22 cellular contexts compared by ENCODE assay signal in the genomic region with DNA sequence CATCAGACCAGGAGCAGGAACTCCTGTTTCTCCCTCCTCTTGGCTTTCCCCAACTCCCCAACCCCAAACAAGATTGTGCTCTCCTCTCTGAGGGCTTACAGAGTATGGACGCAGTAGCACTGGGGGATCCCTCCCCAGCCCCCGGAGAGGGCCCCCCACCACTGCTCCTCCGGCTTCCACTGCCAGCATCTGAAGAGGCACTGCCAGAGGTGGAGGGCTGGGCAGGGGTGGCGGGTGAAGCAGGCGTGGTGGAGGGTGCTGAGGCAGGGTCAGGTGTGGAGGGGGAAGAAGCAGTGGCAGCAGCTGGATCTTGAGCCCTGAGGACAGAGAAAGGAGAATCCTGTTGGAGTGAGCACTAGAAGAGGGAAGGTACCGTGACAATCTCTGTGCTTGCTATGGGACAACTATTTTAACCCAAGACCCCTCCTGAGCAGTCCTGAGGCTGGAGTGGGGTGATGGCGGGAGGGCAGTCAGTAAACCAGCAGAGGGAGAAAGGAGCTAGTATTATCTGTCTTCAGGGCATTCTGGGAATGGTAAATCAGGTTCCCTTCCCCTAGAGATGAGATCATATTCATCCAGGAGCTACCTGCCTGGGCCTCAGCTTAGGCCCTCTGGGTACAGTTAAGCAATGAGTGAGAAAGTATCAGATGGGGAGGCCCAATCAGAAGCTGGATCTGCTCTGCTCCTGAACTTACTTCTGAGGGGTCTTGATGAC. TPM values are rescaled to one million over a fixed set of nuclear protein-coding genes. Genes with fewer than 3 reads are reported as not detected.
DNase-seq lines count a peak whose midpoint lies in the region; FAIRE-seq and TF ChIP-seq lines count a peak whose summit lies in the region.
"Had no signal": no experiment of that assay in that cellular context is flagged by ENCODE, and none has a peak within 500 bp of the region (broad histone marks: within the 10 kb centered on the region; RNA-seq: fewer than 3 reads in every experiment).

No MANE protein-coding gene starts in this region.

- no peak overlapping the region for H3K4me3 ChIP-seq in cardiac muscle cell
- no peak overlapping the region for H3K4me3 ChIP-seq in mesendoderm (ENCODE audit: low read length)
- H3K4me3 ChIP-seq: ascending aorta, GM12878, uterus had no signal

- H3K27me3 Mint-ChIP-seq in activated T-helper 1 cell treated with anti-CD3 and anti-CD28 coated beads, Interleukin-12 subunit alpha, Interleukin-12 subunit beta, Interleukin-2, Interleukin-4 antibody, amounts not matched to agents 30 ng/mL and 10 ng/mL and 1 ng/mL, durations not matched to agents 14 hours and 24 hours and 36 hours (ENCODE audit: insufficient read depth): no peaks in the 10 kb centered on the region
- no peaks in the 10 kb centered on the region for H3K27me3 Mint-ChIP-seq in activated CD4-positive, alpha-beta memory T cell treated with anti-CD3 and anti-CD28 coated beads for 36 hours
- H3K27me3 Mint-ChIP-seq: activated CD4-positive, alpha-beta T cell treated with anti-CD3 and anti-CD28 coated beads, Interleukin-2, amount 10 ng/mL, durations not matched to agents 24 days and 14 days had no signal

- TF ChIP-seq CTCF in cardiac muscle cell (IDR thresholded peaks at IDR 0.05; ENCODE audit: low read depth, low read length) (no peak), D721Med (IDR thresholded peaks at IDR 0.05; ENCODE audit: insufficient read depth, missing control alignments) (no peak)

- H3K23ac ChIP-seq in mesendoderm (ENCODE audit: low read length): no peak overlapping the region

- no peak overlapping the region for H2BK15ac ChIP-seq in mesendoderm (replicated peaks; ENCODE audit: low read depth)

- no peak overlapping the region for H3K18ac ChIP-seq in mesendoderm (ENCODE audit: low read length)

- no peak overlapping the region for H2BK5ac ChIP-seq in mesendoderm (ENCODE audit: low read length)

- H3K36me3 Mint-ChIP-seq in activated T-helper 1 cell treated with anti-CD3 and anti-CD28 coated beads, Interleukin-12 subunit alpha, Interleukin-12 subunit beta, Interleukin-2, Interleukin-4 antibody, amounts not matched to agents 30 ng/mL and 10 ng/mL and 1 ng/mL, durations not matched to agents 14 hours and 24 hours and 36 hours (ENCODE audit: low read depth): peaks cover 29% of the 10 kb centered on the region
- H3K36me3 Mint-ChIP-seq in activated CD4-positive, alpha-beta memory T cell treated with anti-CD3 and anti-CD28 coated beads for 36 hours: peaks cover 12% of the 10 kb centered on the region

- H3K9me3 ChIP-seq in cardiac muscle cell (ENCODE audit: low read depth): no peaks in the 10 kb centered on the region
- H3K9me3 ChIP-seq: ascending aorta, uterus had no signal

- H3K27ac Mint-ChIP-seq in activated T-helper 1 cell treated with anti-CD3 and anti-CD28 coated beads, Interleukin-12 subunit alpha, Interleukin-12 subunit beta, Interleukin-2, Interleukin-4 antibody, amounts not matched to agents 30 ng/mL and 10 ng/mL and 1 ng/mL, durations not matched to agents 14 hours and 24 hours and 36 hours: no peak overlapping the region
- no peak overlapping the region for H3K27ac Mint-ChIP-seq in activated CD4-positive, alpha-beta memory T cell treated with anti-CD3 and anti-CD28 coated beads for 36 hours
- H3K27ac Mint-ChIP-seq: activated CD4-positive, alpha-beta T cell treated with anti-CD3 and anti-CD28 coated beads, Interleukin-2, amount 10 ng/mL, durations not matched to agents 24 days and 14 days had no signal

- peak overlapping the region; percentile 3 for H3K4me3 Mint-ChIP-seq in activated T-helper 1 cell treated with anti-CD3 and anti-CD28 coated beads, Interleukin-12 subunit alpha, Interleukin-12 subunit beta, Interleukin-2, Interleukin-4 antibody, amounts not matched to agents 30 ng/mL and 10 ng/mL and 1 ng/mL, durations not matched to agents 14 hours and 24 hours and 36 hours
- no peak overlapping the region for H3K4me3 Mint-ChIP-seq in activated CD4-positive, alpha-beta memory T cell treated with anti-CD3 and anti-CD28 coated beads for 36 hours
- H3K4me3 Mint-ChIP-seq: CD14-positive monocyte had no signal

- no CpG with 5 or more reads among the region's 7 CpGs for WGBS in mesendoderm (ENCODE audit: extremely low coverage, insufficient coverage, low lambda C conversion rate)

- H4K5ac ChIP-seq in mesendoderm (ENCODE audit: low read length): no peak overlapping the region

- POLR2A ChIA-PET in activated CD4-positive, alpha-beta memory T cell treated with anti-CD3 and anti-CD28 coated beads for 36 hours (lab: Charles Lee): no interaction called here

- FAIRE-seq in D721Med (lab: Jason Lieb, UNC): no peak
- FAIRE-seq: GM12878 had no signal

- H3K9ac ChIP-seq in mesendoderm (ENCODE audit: low read length): no peak overlapping the region

- intact Hi-C loops in cardiac septum (cut with DNase I): loop anchor here (10.0 kb wide), 1 partner anchor 116 kb away; the partner anchor contains the start of gene KHDC4
- intact Hi-C loops in activated T-helper 1 cell treated with anti-CD3 and anti-CD28 coated beads, Interleukin-12 subunit alpha, Interleukin-12 subunit beta, Interleukin-2, Interleukin-4 antibody, amounts not matched to agents 30 ng/mL and 10 ng/mL and 1 ng/mL, durations not matched to agents 14 hours and 24 hours and 36 hours (cut with micrococcal nuclease): loop anchor here (5.0 to 10.0 kb wide), 3 partner anchors 454 to 776 kb away; partner anchors contain the start of genes CLK2, HCN3, MEF2D and PRCC
- intact Hi-C loops in activated CD4-positive, alpha-beta memory T cell treated with anti-CD3 and anti-CD28 coated beads for 36 hours (cut with micrococcal nuclease): loop anchor here (10.0 kb wide), 1 partner anchor 306 kb away; no protein-coding TSS in a partner anchor

- H3K36me3 ChIP-seq in cardiac muscle cell (peaks cover 26% of the 10 kb centered on the region), mesendoderm (ENCODE audit: control insufficient read depth, insufficient read depth, low read length) (peaks cover 3% of the 10 kb centered on the region)
- H3K36me3 ChIP-seq: uterus had no signal

- no peak overlapping the region for H3K4me2 ChIP-seq in mesendoderm (ENCODE audit: low read length)

- peaks cover 12% of the 10 kb centered on the region for H3K79me1 ChIP-seq in mesendoderm (ENCODE audit: low read length)

- CTCF ChIA-PET in activated CD4-positive, alpha-beta memory T cell treated with anti-CD3 and anti-CD28 coated beads for 36 hours (lab: Charles Lee): interaction anchor here (0.7 to 1.1 kb wide), 3 partner anchors 15 to 30 kb away, joined by 3 to 6 read pairs (median 5); no protein-coding TSS in a partner anchor

- no peak overlapping the region for H2BK120ac ChIP-seq in mesendoderm (ENCODE audit: low read depth, low read length)

- no peak overlapping the region for H2AK5ac ChIP-seq in mesendoderm (ENCODE audit: low read length)

- no peak overlapping the region for H3K56ac ChIP-seq in mesendoderm (ENCODE audit: low read length)

- peaks cover 28% of the 10 kb centered on the region for H3K4me1 Mint-ChIP-seq in activated T-helper 1 cell treated with anti-CD3 and anti-CD28 coated beads, Interleukin-12 subunit alpha, Interleukin-12 subunit beta, Interleukin-2, Interleukin-4 antibody, amounts not matched to agents 30 ng/mL and 10 ng/mL and 1 ng/mL, durations not matched to agents 14 hours and 24 hours and 36 hours (ENCODE audit: low read depth)
- H3K4me1 Mint-ChIP-seq in activated CD4-positive, alpha-beta memory T cell treated with anti-CD3 and anti-CD28 coated beads for 36 hours (ENCODE audit: low read depth): peaks cover 22% of the 10 kb centered on the region

- H3K4ac ChIP-seq in mesendoderm (ENCODE audit: low read depth, low read length): no peak overlapping the region

- peaks cover 16% of the 10 kb centered on the region for H3K79me2 ChIP-seq in mesendoderm (ENCODE audit: control insufficient read depth, insufficient read depth, low read length)

- H3K4me1 ChIP-seq in cardiac muscle cell (ENCODE audit: low read depth) (peaks cover 6% of the 10 kb centered on the region), mesendoderm (ENCODE audit: control insufficient read depth, low read depth, low read length) (peaks cover 4% of the 10 kb centered on the region)
- H3K4me1 ChIP-seq: uterus had no signal

- H3K27me3 ChIP-seq in cardiac muscle cell: no peaks in the 10 kb centered on the region
- no peaks in the 10 kb centered on the region for H3K27me3 ChIP-seq in mesendoderm (ENCODE audit: insufficient read depth, low read length, poor library complexity)
- H3K27me3 ChIP-seq: ascending aorta, uterus had no signal

- no peaks in the 10 kb centered on the region for H3K9me3 Mint-ChIP-seq in activated T-helper 1 cell treated with anti-CD3 and anti-CD28 coated beads, Interleukin-12 subunit alpha, Interleukin-12 subunit beta, Interleukin-2, Interleukin-4 antibody, amounts not matched to agents 30 ng/mL and 10 ng/mL and 1 ng/mL, durations not matched to agents 14 hours and 24 hours and 36 hours
- no peaks in the 10 kb centered on the region for H3K9me3 Mint-ChIP-seq in activated CD4-positive, alpha-beta memory T cell treated with anti-CD3 and anti-CD28 coated beads for 36 hours
- H3K9me3 Mint-ChIP-seq: activated CD4-positive, alpha-beta T cell treated with anti-CD3 and anti-CD28 coated beads, Interleukin-2, amount 10 ng/mL, durations not matched to agents 24 days and 14 days; CD14-positive monocyte had no signal

- H3K27ac ChIP-seq in cardiac muscle cell (peak overlapping the region; percentile 11), mesendoderm (ENCODE audit: low read depth, low read length) (no peak overlapping the region), substantia nigra (ENCODE audit: low read depth, low read length, poor library complexity, severe bottlenecking) (peak overlapping the region; percentile 44)
- H3K27ac ChIP-seq: ascending aorta, uterus had no signal

- no peak for DNase-seq in cardiac muscle cell (ENCODE audit: low read depth in 1 of 2, low spot score in 1 of 2)
- DNase-seq in cardiac septum (ENCODE audit: low spot score): no peak
- no peak for DNase-seq in activated T-helper 1 cell treated with anti-CD3 and anti-CD28 coated beads, Interleukin-12 subunit alpha, Interleukin-12 subunit beta, Interleukin-2, Interleukin-4 antibody, amounts not matched to agents 30 ng/mL and 10 ng/mL and 1 ng/mL, durations not matched to agents 14 hours and 24 hours and 36 hours (ENCODE audit: low spot score)
- peak; percentile 74 for DNase-seq in mesendoderm
- DNase-seq in substantia nigra (lab: John Stamatoyannopoulos, UW): no peak
- DNase-seq in activated CD4-positive, alpha-beta memory T cell treated with anti-CD3 and anti-CD28 coated beads for 36 hours: no peak
- no peak for DNase-seq in NCI-H187 treated with DMSO at 0.1 percent for 48 hours (lab: John Stamatoyannopoulos, UW)
- no peak for DNase-seq in D721Med (ENCODE audit: insufficient read length, low spot score)
- DNase-seq: activated CD4-positive, alpha-beta T cell treated with anti-CD3 and anti-CD28 coated beads, Interleukin-2, amount 10 ng/mL, durations not matched to agents 24 days and 14 days; activated CD8-positive, alpha-beta memory T cell treated with anti-CD3 and anti-CD28 coated beads, Interleukin-2, amount 50 U/mL, for 48 hours; IMR-90; left colon; MM.1S; NCI-H1694 treated with DMSO at 0.1 percent for 48 hours; NCI-H82; SHP77; uterus had no signal

- no peak overlapping the region for H4K8ac ChIP-seq in mesendoderm (ENCODE audit: low read depth, low read length)

RNA-seq across cellular contexts. Expression of gene UBQLN4, which starts 2.4 kb away (rescaled TPM):
- 43.1 and 51.0 TPM in 2 replicates for total RNA-seq in cardiac muscle cell
- polyA plus RNA-seq in cardiac muscle cell: 29.2 and 38.5 TPM in 2 replicates
- 26.3 TPM for total RNA-seq in cardiac septum
- total RNA-seq in activated T-helper 1 cell treated with anti-CD3 and anti-CD28 coated beads, Interleukin-12 subunit alpha, Interleukin-12 subunit beta, Interleukin-2, Interleukin-4 antibody, amounts not matched to agents 30 ng/mL and 10 ng/mL and 1 ng/mL, durations not matched to agents 14 hours and 24 hours and 36 hours: 59.5 and 64.5 TPM in 2 replicates
- polyA plus RNA-seq in mesendoderm (2013, experiment 1 of 2): 31.9 TPM
- polyA plus RNA-seq in mesendoderm (2013, experiment 2 of 2): 31.5 TPM
- total RNA-seq in activated CD4-positive, alpha-beta memory T cell treated with anti-CD3 and anti-CD28 coated beads for 36 hours: 10 to 100 TPM; 32.7 to 32.9 TPM

RNA-seq across cellular contexts. Expression of gene LAMTOR2, which starts 3.4 kb away (rescaled TPM):
- total RNA-seq in cardiac muscle cell: 75.5 and 116 TPM in 2 replicates
- 199 and 208 TPM in 2 replicates for polyA plus RNA-seq in cardiac muscle cell
- 49.8 TPM for total RNA-seq in cardiac septum
- 66.8 and 67.1 TPM in 2 replicates for total RNA-seq in activated T-helper 1 cell treated with anti-CD3 and anti-CD28 coated beads, Interleukin-12 subunit alpha, Interleukin-12 subunit beta, Interleukin-2, Interleukin-4 antibody, amounts not matched to agents 30 ng/mL and 10 ng/mL and 1 ng/mL, durations not matched to agents 14 hours and 24 hours and 36 hours
- polyA plus RNA-seq in mesendoderm (2013, experiment 1 of 2): 58.6 TPM
- polyA plus RNA-seq in mesendoderm (2013, experiment 2 of 2): 51.9 TPM
- 10 to 100 TPM; 61.4 to 65.1 TPM for total RNA-seq in activated CD4-positive, alpha-beta memory T cell treated with anti-CD3 and anti-CD28 coated beads for 36 hours

RNA-seq across cellular contexts. Expression of gene RAB25, which starts 9.8 kb away (rescaled TPM):
- 1.6 and 3.1 TPM in 2 replicates for total RNA-seq in cardiac muscle cell
- 2.1 and 2.4 TPM in 2 replicates for polyA plus RNA-seq in cardiac muscle cell
- not detected for total RNA-seq in cardiac septum
- 0.18 TPM in 1 of 2 replicates, not detected in the other for total RNA-seq in activated T-helper 1 cell treated with anti-CD3 and anti-CD28 coated beads, Interleukin-12 subunit alpha, Interleukin-12 subunit beta, Interleukin-2, Interleukin-4 antibody, amounts not matched to agents 30 ng/mL and 10 ng/mL and 1 ng/mL, durations not matched to agents 14 hours and 24 hours and 36 hours
- 49.9 TPM for polyA plus RNA-seq in mesendoderm (2013, experiment 1 of 2)
- polyA plus RNA-seq in mesendoderm (2013, experiment 2 of 2): 48.3 TPM
- under 1 TPM; 0.52 to 0.56 TPM for total RNA-seq in activated CD4-positive, alpha-beta memory T cell treated with anti-CD3 and anti-CD28 coated beads for 36 hours
- total RNA-seq: activated CD4-positive, alpha-beta T cell treated with anti-CD3 and anti-CD28 coated beads, Interleukin-2, amount 10 ng/mL, durations not matched to agents 24 days and 14 days; ascending aorta; cerebellum; IMR-90; OCI-LY7 had no signal
- polyA plus RNA-seq: CD14-positive monocyte, IMR-90 had no signal

RNA-seq across cellular contexts. Expression of gene SSR2, which starts 30.4 kb away (rescaled TPM):
- total RNA-seq in cardiac muscle cell (119 and 198 TPM in 2 replicates), cardiac septum (81.2 TPM)
- 174 and 188 TPM in 2 replicates for polyA plus RNA-seq in cardiac muscle cell
- total RNA-seq in activated T-helper 1 cell treated with anti-CD3 and anti-CD28 coated beads, Interleukin-12 subunit alpha, Interleukin-12 subunit beta, Interleukin-2, Interleukin-4 antibody, amounts not matched to agents 30 ng/mL and 10 ng/mL and 1 ng/mL, durations not matched to agents 14 hours and 24 hours and 36 hours: 195 TPM in 2 replicates
- 289 TPM for polyA plus RNA-seq in mesendoderm (2013, experiment 1 of 2)
- 291 TPM for polyA plus RNA-seq in mesendoderm (2013, experiment 2 of 2)
- total RNA-seq in activated CD4-positive, alpha-beta memory T cell treated with anti-CD3 and anti-CD28 coated beads for 36 hours: 100 to 1,000 TPM; 171 to 175 TPM

RNA-seq across cellular contexts. Expression of gene MEX3A, which starts 31.1 kb away (rescaled TPM):
- total RNA-seq in cardiac muscle cell: 48.8 and 58.6 TPM in 2 replicates
- polyA plus RNA-seq in cardiac muscle cell: 17.2 and 24.8 TPM in 2 replicates
- 0.24 TPM for total RNA-seq in cardiac septum
- total RNA-seq in activated T-helper 1 cell treated with anti-CD3 and anti-CD28 coated beads, Interleukin-12 subunit alpha, Interleukin-12 subunit beta, Interleukin-2, Interleukin-4 antibody, amounts not matched to agents 30 ng/mL and 10 ng/mL and 1 ng/mL, durations not matched to agents 14 hours and 24 hours and 36 hours: 0.27 and 0.41 TPM in 2 replicates
- polyA plus RNA-seq in mesendoderm (2013, experiment 1 of 2): 44.2 TPM
- polyA plus RNA-seq in mesendoderm (2013, experiment 2 of 2): 43.0 TPM
- under 1 TPM; 0.43 to 0.51 TPM for total RNA-seq in activated CD4-positive, alpha-beta memory T cell treated with anti-CD3 and anti-CD28 coated beads for 36 hours
- polyA plus RNA-seq: CD14-positive monocyte had no signal
